Comparison of ENCODE assay signal across 1 cellular context in genomic region chr11:95924414-95924760, GRCh38.
TF ChIP-seq lines count a peak whose summit lies in the region.

No MANE protein-coding gene starts in this region.

TF ChIP-seq in HCT116, 20 proteins besides CTCF, POLR2A, EP300 and RAD21 (continued from another document):
- TF ChIP-seq REST (IDR thresholded peaks at IDR 0.05; ENCODE audit: low read depth), result no peak
- TF ChIP-seq EGR1 (IDR thresholded peaks at IDR 0.05; ENCODE audit: low read depth), result no peak
- TF ChIP-seq SP1 (IDR thresholded peaks at IDR 0.05; ENCODE audit: low read depth), result no peak
- TF ChIP-seq FOSL1 (IDR thresholded peaks at IDR 0.05; ENCODE audit: low read depth), result no peak
- no peak for TF ChIP-seq TCF7L2 (IDR thresholded peaks at IDR 0.05; ENCODE audit: borderline replicate concordance, extremely low read depth, insufficient read depth, insufficient read length)
- TF ChIP-seq YY1 (IDR thresholded peaks at IDR 0.05; ENCODE audit: extremely low read depth, insufficient replicate concordance, low read depth, low read length), result no peak
- TF ChIP-seq MAX (IDR thresholded peaks at IDR 0.05), result no peak
- no peak for TF ChIP-seq ELF1 (IDR thresholded peaks at IDR 0.05; ENCODE audit: borderline replicate concordance, low read depth)
- no peak for TF ChIP-seq SIN3A (IDR thresholded peaks at IDR 0.05; ENCODE audit: low read depth)
- no peak for TF ChIP-seq SRF (IDR thresholded peaks at IDR 0.05; ENCODE audit: low read depth)
